ENCODE assay signal across 8 cellular contexts in the genomic region with DNA sequence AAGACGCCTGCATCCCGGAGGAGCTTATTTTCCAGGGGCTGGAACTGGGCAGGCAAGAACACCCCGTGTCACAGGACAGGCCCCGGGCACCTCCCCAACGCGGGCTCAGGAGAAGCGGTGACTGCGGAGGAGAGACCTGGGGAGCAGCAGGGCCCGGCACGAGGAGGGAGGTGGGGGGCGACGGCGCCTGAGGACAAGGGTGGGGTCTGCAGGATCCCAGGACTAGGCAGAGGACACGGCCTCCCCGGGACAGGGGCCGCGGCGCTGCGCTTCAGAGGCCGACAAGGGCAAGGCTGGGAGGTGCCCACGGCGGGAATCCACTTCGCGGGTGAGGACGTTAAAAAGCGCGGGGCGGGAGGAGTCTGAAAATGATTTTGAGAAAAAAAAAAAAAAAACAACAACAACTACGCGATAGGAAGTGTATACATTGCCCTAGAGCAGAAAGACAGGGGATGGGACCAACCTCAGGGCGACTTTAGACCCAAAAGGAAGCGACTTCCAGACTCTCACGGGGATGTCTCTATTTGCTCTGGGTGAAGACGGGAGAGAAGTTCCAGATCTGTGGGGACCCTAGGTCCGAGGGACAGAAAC. TPM values are rescaled to one million over a fixed set of nuclear protein-coding genes. Genes with fewer than 3 reads are reported as not detected.
A peak's percentile ranks its signal among the peaks of the same experiment; 100 is the strongest.
DNase-seq lines count a peak whose midpoint lies in the region; ATAC-seq and TF ChIP-seq lines count a peak whose summit lies in the region.

No MANE protein-coding gene starts in this region.

- no CpG with 5 or more reads among the region's 35 CpGs for WGBS in neuronal stem cell (ENCODE audit: extremely low coverage in 2 of 2, insufficient read length in 2 of 2, insufficient replicate concordance in 1 of 2), 2 donors
- 1 to 2% methylated on average over 35 of the region's 35 CpGs for WGBS in upper lobe of left lung, 2 donors

- H3K27me3 ChIP-seq in CD8-positive, alpha-beta memory T cell (ENCODE audit: insufficient read depth, low read length, poor library complexity, severe bottlenecking): no peaks in the 10 kb centered on the region
- H3K27me3 ChIP-seq in neuronal stem cell (ENCODE audit: control insufficient read depth in 3 of 3, insufficient read depth in 3 of 3, low read depth in 1 of 3, low read length in 3 of 3) (no peaks in the 10 kb centered on the region), upper lobe of left lung (no peaks in the 10 kb centered on the region)

- no peak overlapping the region for H4K91ac ChIP-seq in neuronal stem cell (ENCODE audit: low read depth, low read length, poor library complexity)

- H3K9ac ChIP-seq in neuronal stem cell (ENCODE audit: low read depth, low read length, poor library complexity): peak overlapping the region; percentile 93

- H3K18ac ChIP-seq in neuronal stem cell (ENCODE audit: low read length): peak overlapping the region; percentile 94

- H3K27me3 Mint-ChIP-seq in CD8-positive, alpha-beta memory T cell: peaks cover 0 to 2% of the 10 kb centered on the region in 2 donors

- peak overlapping the region; percentile 76 for H3K23ac ChIP-seq in neuronal stem cell (ENCODE audit: low read depth, low read length, poor library complexity)

- peaks cover 0 to 16% (median 5%) of the 10 kb centered on the region in 3 donors for H3K36me3 Mint-ChIP-seq in CD8-positive, alpha-beta memory T cell

- H2BK120ac ChIP-seq in neuronal stem cell (ENCODE audit: low read depth, low read length): no peak overlapping the region

- no peak for TF ChIP-seq POLR2A in upper lobe of left lung (IDR thresholded peaks at IDR 0.05)

- DNase-seq in CD8-positive, alpha-beta memory T cell: peak in 4 of 5 donors; percentile 20 to 54 (median 24)
- DNase-seq in NCI-H1105 treated with DMSO at 0.1 percent for 48 hours (lab: John Stamatoyannopoulos, UW) (peak; percentile 37), activated T-helper 1 cell treated with Interleukin-2 at 50 U/mL for 16 hours (ENCODE audit: low read depth) (peak; percentile 3), fibroblast of the aortic adventitia (ENCODE audit: low read depth) (peak; percentile 8), neuronal stem cell (ENCODE audit: low spot score) (no peak), upper lobe of left lung (peak; percentile 24 to 89), MV-4-11 (lab: John Stamatoyannopoulos, UW) (no peak)

- peak overlapping the region; percentile 82 for H3K27ac ChIP-seq in CD8-positive, alpha-beta memory T cell (ENCODE audit: low read depth, low read length)
- H3K27ac ChIP-seq in neuronal stem cell (replicated peaks; ENCODE audit: low read length) (peak overlapping the region; percentile 39), upper lobe of left lung (peak overlapping the region; percentile 84 to 97 (median 92))

- TF ChIP-seq EP300 in upper lobe of left lung (IDR thresholded peaks at IDR 0.05): no peak

- no peaks in the 10 kb centered on the region for H3K36me3 ChIP-seq in CD8-positive, alpha-beta memory T cell (ENCODE audit: insufficient read depth, low read length)
- H3K36me3 ChIP-seq in neuronal stem cell (replicated peaks in 1 of 2; ENCODE audit: control insufficient read depth in 2 of 2, insufficient read depth in 2 of 2, low read length in 2 of 2) (peaks cover 0 to 30% of the 10 kb centered on the region in 2 donors), upper lobe of left lung (no peaks in the 10 kb centered on the region)

- H3K4me3 Mint-ChIP-seq in CD8-positive, alpha-beta memory T cell: peak overlapping the region; percentile 87 to 98 (median 93)

- peaks cover 26 to 45% (median 41%) of the 10 kb centered on the region in 3 donors for H3K4me1 Mint-ChIP-seq in CD8-positive, alpha-beta memory T cell

- POLR2A ChIA-PET in CD8-positive, alpha-beta memory T cell (lab: Charles Lee): no interaction called here

- peak overlapping the region; percentile 83 for H3K4me3 ChIP-seq in CD8-positive, alpha-beta memory T cell (ENCODE audit: low read length)
- H3K4me3 ChIP-seq in fibroblast of the aortic adventitia (ENCODE audit: low read depth, low read length) (peak overlapping the region; percentile 75), neuronal stem cell (ENCODE audit: low read length in 2 of 2) (peak overlapping the region; percentile 70 to 86), upper lobe of left lung (peak overlapping the region; percentile 38 to 77 (median 64))

- H3K14ac ChIP-seq in neuronal stem cell (ENCODE audit: low read length): peak overlapping the region; percentile 78

- no peaks in the 10 kb centered on the region for H3K79me1 ChIP-seq in neuronal stem cell (ENCODE audit: low read depth, low read length)

- peak overlapping the region; percentile 69 for H2BK15ac ChIP-seq in neuronal stem cell (ENCODE audit: low read length)

- ATAC-seq in GM21717 (IDR thresholded peaks at IDR 0.05; ENCODE audit: unreplicated experiment) (peak; percentile 28), upper lobe of left lung (ENCODE audit: low FRiP score in 2 of 2) (peak; percentile 58 to 71)

- peak overlapping the region; percentile 85 to 97 (median 96) for H3K27ac Mint-ChIP-seq in CD8-positive, alpha-beta memory T cell

- no peak overlapping the region for H4K8ac ChIP-seq in neuronal stem cell (ENCODE audit: low read depth, low read length)

- H3K4me2 ChIP-seq in neuronal stem cell (ENCODE audit: insufficient read depth, low read length, poor library complexity, severe bottlenecking): peak overlapping the region; percentile 92

- H3K4ac ChIP-seq in neuronal stem cell (ENCODE audit: low read length): no peak overlapping the region

- H2AFZ ChIP-seq in neuronal stem cell (ENCODE audit: low read length): peak overlapping the region; percentile 90

- H2AK5ac ChIP-seq in neuronal stem cell (ENCODE audit: low read depth, low read length): no peak overlapping the region

- H2BK5ac ChIP-seq in neuronal stem cell (ENCODE audit: low read length): no peak overlapping the region

- TF ChIP-seq CTCF in fibroblast of the aortic adventitia (IDR thresholded peaks at IDR 0.05; ENCODE audit: insufficient read depth, low read length) (no peak), upper lobe of left lung (IDR thresholded peaks at IDR 0.05) (no peak)

- CTCF ChIA-PET in CD8-positive, alpha-beta memory T cell (lab: Charles Lee): no interaction called here

- H2BK12ac ChIP-seq in neuronal stem cell (ENCODE audit: low read length): no peak overlapping the region

- no peaks in the 10 kb centered on the region for H3K9me3 ChIP-seq in CD8-positive, alpha-beta memory T cell (ENCODE audit: low read length)
- H3K9me3 ChIP-seq in neuronal stem cell (replicated peaks in 1 of 2; ENCODE audit: control insufficient read depth in 2 of 2, insufficient read depth in 1 of 2, low read depth in 1 of 2, low read length in 2 of 2) (peaks cover 0 to 27% of the 10 kb centered on the region in 2 donors), upper lobe of left lung (no peaks in the 10 kb centered on the region)

- H3K4me1 ChIP-seq in CD8-positive, alpha-beta memory T cell (ENCODE audit: insufficient read depth, low read length): peaks cover 15% of the 10 kb centered on the region
- H3K4me1 ChIP-seq in neuronal stem cell (ENCODE audit: control insufficient read depth in 2 of 2, insufficient read depth in 1 of 2, low read depth in 1 of 2, low read length in 2 of 2): peaks cover 0 to 3% of the 10 kb centered on the region in 2 donors
- peaks cover 6 to 16% (median 10%) of the 10 kb centered on the region in 4 donors for H3K4me1 ChIP-seq in upper lobe of left lung

- no peaks in the 10 kb centered on the region for H3K9me3 Mint-ChIP-seq in CD8-positive, alpha-beta memory T cell

RNA-seq across cellular contexts. Expression of a gene that starts 44.9 kb away (rescaled TPM):
- total RNA-seq in CD8-positive, alpha-beta memory T cell: 10 to 100 TPM; 21.9 to 24.2 TPM
- 44.5 TPM for polyA plus RNA-seq in CD8-positive, alpha-beta memory T cell
- total RNA-seq in fibroblast of the aortic adventitia (ENCODE audit: low replicate concordance) (10.9 and 12.8 TPM in 2 replicates), upper lobe of left lung (10 to 100 TPM in 5 of 6 donors, 1 to 10 TPM in 1; 9.0 to 44.0 (median 20.1) TPM)
- 8.8 TPM for polyA plus RNA-seq in neuronal stem cell (2013, experiment 1 of 2)
- 7.4 TPM for polyA plus RNA-seq in neuronal stem cell (2013, experiment 2 of 2)

RNA-seq across cellular contexts. Expression of a gene that starts 51.7 kb away (rescaled TPM):
- 10 to 100 TPM; 26.9 to 28.0 TPM for total RNA-seq in CD8-positive, alpha-beta memory T cell
- 23.1 TPM for polyA plus RNA-seq in CD8-positive, alpha-beta memory T cell
- 52.1 and 68.3 TPM in 2 replicates for total RNA-seq in fibroblast of the aortic adventitia (ENCODE audit: low replicate concordance)
- 41.4 TPM for polyA plus RNA-seq in neuronal stem cell (2013, experiment 1 of 2)
- polyA plus RNA-seq in neuronal stem cell (2013, experiment 2 of 2): 40.6 TPM
- total RNA-seq in upper lobe of left lung: 100 to 1,000 TPM in 1 of 6 donors, 10 to 100 TPM in 5; 27.3 to 161 (median 45.5) TPM

Comparison
In these comparisons a context has a peak if more than half of its experiments do, and no peak if none do; other contexts are left out.
1. DNase-seq: peak in CD8-positive, alpha-beta memory T cell (4 of 5), NCI-H1105 treated with DMSO at 0.1 percent for 48 hours (single experiment), activated T-helper 1 cell treated with Interleukin-2 at 50 U/mL for 16 hours (single experiment), fibroblast of the aortic adventitia (single experiment) and upper lobe of left lung (2 of 2); none in neuronal stem cell (single experiment) and MV-4-11 (single experiment).
2. H3K27ac ChIP-seq: peak in every context shown above with its lines; median percentile 92 in upper lobe of left lung; 82 in CD8-positive, alpha-beta memory T cell; 39 in neuronal stem cell.
3. Peak in every context shown above with its lines, with median percentiles within 50 percentile points of each other: H3K4me3 ChIP-seq.